Comparison of ENCODE assay signal across 24 cellular contexts in genomic region chr15:84889991-84890669, GRCh38. TPM values are rescaled to one million over a fixed set of nuclear protein-coding genes. Genes with fewer than 3 reads are reported as not detected.
"Had no signal": no experiment of that assay in that cellular context is flagged by ENCODE, and none has a peak within 500 bp of the region (broad histone marks: within the 10 kb centered on the region; RNA-seq: fewer than 3 reads in every experiment).

No MANE protein-coding gene starts in this region.

- H3K36me3 Mint-ChIP-seq: activated CD8-positive, alpha-beta memory T cell treated with anti-CD3 and anti-CD28 coated beads, Interleukin-2, amount 10 ng/mL, durations not matched to agents 7 days and 5 days; activated naive CD8-positive, alpha-beta T cell treated with anti-CD3 and anti-CD28 coated beads for 36 hours; brain; WTC11 had no signal

- H3K27ac ChIP-seq: colonic mucosa, right atrium auricular region, skin epidermis, thoracic aorta had no signal

- H3K9me3 Mint-ChIP-seq: activated naive CD8-positive, alpha-beta T cell treated with anti-CD3 and anti-CD28 coated beads for 36 hours; central memory CD8-positive, alpha-beta T cell; WTC11 had no signal

- H3K4me1 ChIP-seq: colonic mucosa, right atrium auricular region had no signal

- H3K4me3 ChIP-seq: colonic mucosa, right atrium auricular region, skin epidermis, thoracic aorta had no signal

- H3K4me3 Mint-ChIP-seq: activated CD4-positive, alpha-beta T cell treated with anti-CD3 and anti-CD28 coated beads for 36 hours; activated CD8-positive, alpha-beta memory T cell treated with anti-CD3 and anti-CD28 coated beads, Interleukin-2, amount 10 ng/mL, durations not matched to agents 7 days and 5 days; activated naive CD8-positive, alpha-beta T cell treated with anti-CD3 and anti-CD28 coated beads for 36 hours; brain; central memory CD8-positive, alpha-beta T cell; WTC11 had no signal

- DNase-seq: activated CD4-positive, alpha-beta T cell treated with anti-CD3 and anti-CD28 coated beads for 36 hours; activated CD4-positive, alpha-beta T cell treated with anti-CD3 and anti-CD28 coated beads, Interleukin-2, amount 50 U/mL, for 48 hours; activated CD8-positive, alpha-beta memory T cell treated with anti-CD3 and anti-CD28 coated beads, Interleukin-2, amount 10 ng/mL, durations not matched to agents 7 days and 5 days; activated naive CD4-positive, alpha-beta T cell; activated naive CD8-positive, alpha-beta T cell treated with anti-CD3 and anti-CD28 coated beads for 36 hours; colonic mucosa; erythroblast; foreskin melanocyte; hypothalamus; stimulated activated CD4-positive, alpha-beta T cell treated with anti-CD3 and anti-CD28 coated beads, Interleukin-15, amount 100 ng/mL, for 24 hours; stimulated activated CD4-positive, alpha-beta T cell treated with anti-CD3 and anti-CD28 coated beads, Interleukin-2, amount 100 ng/mL, for 48 hours; T-helper 2 cell had no signal

- H3K36me3 ChIP-seq: colonic mucosa, right atrium auricular region, thoracic aorta had no signal

- H3K4me1 Mint-ChIP-seq: activated CD4-positive, alpha-beta T cell treated with anti-CD3 and anti-CD28 coated beads for 36 hours; activated CD8-positive, alpha-beta memory T cell treated with anti-CD3 and anti-CD28 coated beads, Interleukin-2, amount 10 ng/mL, durations not matched to agents 7 days and 5 days; activated naive CD8-positive, alpha-beta T cell treated with anti-CD3 and anti-CD28 coated beads for 36 hours; brain; central memory CD8-positive, alpha-beta T cell had no signal

- H3K27ac Mint-ChIP-seq: activated CD4-positive, alpha-beta T cell treated with anti-CD3 and anti-CD28 coated beads for 36 hours; activated CD8-positive, alpha-beta memory T cell treated with anti-CD3 and anti-CD28 coated beads, Interleukin-2, amount 10 ng/mL, durations not matched to agents 7 days and 5 days; activated naive CD8-positive, alpha-beta T cell treated with anti-CD3 and anti-CD28 coated beads for 36 hours; brain; WTC11 had no signal

- ATAC-seq: activated CD4-positive, alpha-beta T cell treated with anti-CD3 and anti-CD28 coated beads for 36 hours; activated CD8-positive, alpha-beta memory T cell treated with anti-CD3 and anti-CD28 coated beads, Interleukin-2, amount 10 ng/mL, durations not matched to agents 7 days and 5 days had no signal

- H3K27me3 ChIP-seq: colonic mucosa, right atrium auricular region had no signal

- H3K27me3 Mint-ChIP-seq: activated CD4-positive, alpha-beta T cell treated with anti-CD3 and anti-CD28 coated beads for 36 hours; activated CD8-positive, alpha-beta memory T cell treated with anti-CD3 and anti-CD28 coated beads, Interleukin-2, amount 10 ng/mL, durations not matched to agents 7 days and 5 days; activated naive CD8-positive, alpha-beta T cell treated with anti-CD3 and anti-CD28 coated beads for 36 hours; brain had no signal

RNA-seq across cellular contexts. Expression of gene SLC28A1, which starts 5.7 kb away (rescaled TPM):
- total RNA-seq: activated CD4-positive, alpha-beta T cell treated with anti-CD3 and anti-CD28 coated beads for 36 hours; activated CD8-positive, alpha-beta memory T cell treated with anti-CD3 and anti-CD28 coated beads, Interleukin-2, amount 10 ng/mL, durations not matched to agents 7 days and 5 days; activated naive CD8-positive, alpha-beta T cell treated with anti-CD3 and anti-CD28 coated beads for 36 hours; lung microvascular endothelial cell; mononuclear cell; omental fat pad; ureter; WTC11 had no signal
- polyA plus RNA-seq: keratinocyte, neural cell had no signal
